ENCODE assay signal across 2 cellular contexts in genomic region chr13:39035204-39035603, GRCh38.
TF ChIP-seq lines count a peak whose summit lies in the region.

No MANE protein-coding gene starts in this region.

TF ChIP-seq in GM23338, 12 proteins besides CTCF, POLR2A, EP300 and RAD21:
- TF ChIP-seq POLR2AphosphoS5 (IDR thresholded peaks at IDR 0.05; ENCODE audit: low read depth) (no peak), ZNF462 (CRISPR knock-in tag; IDR thresholded peaks at IDR 0.05) (no peak)

TF ChIP-seq in H1, 55 proteins besides CTCF, POLR2A, EP300 and RAD21:
- TF ChIP-seq CEBPB (IDR thresholded peaks at IDR 0.05; ENCODE audit: low read depth, low read length) = no peak
- TF ChIP-seq RFX5 (IDR thresholded peaks at IDR 0.05; ENCODE audit: borderline replicate concordance, low read depth, low read length) = no peak
- TF ChIP-seq NRF1 (IDR thresholded peaks at IDR 0.05; ENCODE audit: low read depth, low read length) = no peak
- TF ChIP-seq HDAC2 (IDR thresholded peaks at IDR 0.05; ENCODE audit: borderline replicate concordance in 1 of 2, low read depth in 2 of 2, low read length in 2 of 2) = no peak
- no peak for TF ChIP-seq RXRA (IDR thresholded peaks at IDR 0.05; ENCODE audit: insufficient read depth, low read depth, low read length)
- TF ChIP-seq E2F6 (IDR thresholded peaks at IDR 0.05) = no peak
- TF ChIP-seq CBX8 (IDR thresholded peaks at IDR 0.05; ENCODE audit: borderline replicate concordance, low read depth, low read length) = no peak
- TF ChIP-seq CHD1 (IDR thresholded peaks at IDR 0.05; ENCODE audit: low read depth, low read length) = no peak
- no peak for TF ChIP-seq EZH2 (IDR thresholded peaks at IDR 0.05; ENCODE audit: low read depth, low read length, severe bottlenecking)
- TF ChIP-seq TCF12 (IDR thresholded peaks at IDR 0.05; ENCODE audit: low read depth, low read length) = no peak
- TF ChIP-seq GTF2F1 (IDR thresholded peaks at IDR 0.05; ENCODE audit: borderline replicate concordance, low read depth, low read length) = no peak
- TF ChIP-seq HDAC6 (IDR thresholded peaks at IDR 0.05; ENCODE audit: low read depth, low read length) = no peak
- no peak for TF ChIP-seq JUND (IDR thresholded peaks at IDR 0.05; ENCODE audit: low read length)
- TF ChIP-seq TEAD4 (IDR thresholded peaks at IDR 0.05; ENCODE audit: low read depth, low read length) = no peak
- TF ChIP-seq BRCA1 (IDR thresholded peaks at IDR 0.05; ENCODE audit: low read depth, low read length) = no peak
